ENCODE assay signal across 9 cellular contexts in genomic region chr18:9117980-9118841, GRCh38. TPM values are rescaled to one million over a fixed set of nuclear protein-coding genes. Genes with fewer than 3 reads are reported as not detected.
A peak's percentile ranks its signal among the peaks of the same experiment; 100 is the strongest.
DNase-seq lines count a peak whose midpoint lies in the region; ATAC-seq and TF ChIP-seq lines count a peak whose summit lies in the region.
"Had no signal": no experiment of that assay in that cellular context is flagged by ENCODE, and none has a peak within 500 bp of the region (broad histone marks: within the 10 kb centered on the region; RNA-seq: fewer than 3 reads in every experiment).

No MANE protein-coding gene starts in this region.

- peak; percentile 26 to 61 for ATAC-seq in activated naive CD4-positive, alpha-beta T cell treated with anti-CD3 and anti-CD28 coated beads, Interleukin-2, amount 50 U/mL, for 72 hours
- ATAC-seq in HG02970 (IDR thresholded peaks at IDR 0.05; ENCODE audit: low FRiP score, unreplicated experiment), result no peak

- peaks cover 60% of the 10 kb centered on the region for H3K4me1 Mint-ChIP-seq in activated CD4-positive, alpha-beta T cell treated with anti-CD3 and anti-CD28 coated beads, Interleukin-2, amount 10 ng/mL, durations not matched to agents 24 days and 14 days

- peak overlapping the region; percentile 81 for H3K4me3 Mint-ChIP-seq in activated CD4-positive, alpha-beta T cell treated with anti-CD3 and anti-CD28 coated beads, Interleukin-2, amount 10 ng/mL, durations not matched to agents 24 days and 14 days

- peaks cover 59% of the 10 kb centered on the region for H4K20me1 ChIP-seq in hepatocyte (ENCODE audit: insufficient read depth, poor library complexity, severe bottlenecking)

- H3K4me3 ChIP-seq in hepatocyte (no peak overlapping the region), tibial artery (peak overlapping the region in 1 of 2 donors; percentile 37), trophoblast cell (ENCODE audit: low read depth, low read length) (no peak overlapping the region)

- intact Hi-C loops in activated CD4-positive, alpha-beta T cell treated with anti-CD3 and anti-CD28 coated beads, Interleukin-2, amount 10 ng/mL, durations not matched to agents 24 days and 14 days (cut with micrococcal nuclease), result loop anchor here (1.0 to 2.0 kb wide), 7 partner anchors 9 to 45 kb away; partner anchors contain the start of genes ANKRD12 and NDUFV2
- intact Hi-C loops in tibial artery (cut with DNase I; ENCODE audit: low total_unique reads), result no loop called here

- H3K27ac Mint-ChIP-seq in activated CD4-positive, alpha-beta T cell treated with anti-CD3 and anti-CD28 coated beads, Interleukin-2, amount 10 ng/mL, durations not matched to agents 24 days and 14 days, result peak overlapping the region; percentile 99
- H3K27ac Mint-ChIP-seq in activated naive CD4-positive, alpha-beta T cell treated with anti-CD3 and anti-CD28 coated beads, Interleukin-2, amount 50 U/mL, for 72 hours, result peak overlapping the region; percentile 91 to 99

- no peak overlapping the region for H3K18ac ChIP-seq in trophoblast cell (ENCODE audit: low read length)

- H3K27ac ChIP-seq in hepatocyte (peak overlapping the region; percentile 66), tibial artery (peak overlapping the region; percentile 72 to 84), trophoblast cell (ENCODE audit: low read depth, low read length) (no peak overlapping the region)

- peaks cover 95% of the 10 kb centered on the region for H3K79me2 ChIP-seq in hepatocyte
- H3K79me2 ChIP-seq in trophoblast cell (ENCODE audit: control insufficient read depth, insufficient read depth, low read length, poor library complexity), result peaks cover 2% of the 10 kb centered on the region

- no peaks in the 10 kb centered on the region for H3K27me3 Mint-ChIP-seq in activated CD4-positive, alpha-beta T cell treated with anti-CD3 and anti-CD28 coated beads, Interleukin-2, amount 10 ng/mL, durations not matched to agents 24 days and 14 days

- H3K4me1 ChIP-seq in hepatocyte (ENCODE audit: insufficient read depth) (peaks cover 2% of the 10 kb centered on the region), tibial artery (peaks cover 0 to 72% (median 40%) of the 10 kb centered on the region in 4 donors), trophoblast cell (ENCODE audit: control insufficient read depth in 1 of 2, insufficient read depth in 2 of 2, low read length in 2 of 2) (peaks cover 3 to 6% of the 10 kb centered on the region in 2 experiments)

- no peak overlapping the region for H4K91ac ChIP-seq in trophoblast cell (ENCODE audit: low read depth, low read length)

- no peaks in the 10 kb centered on the region for H3K9me3 Mint-ChIP-seq in activated CD4-positive, alpha-beta T cell treated with anti-CD3 and anti-CD28 coated beads, Interleukin-2, amount 10 ng/mL, durations not matched to agents 24 days and 14 days
- no peaks in the 10 kb centered on the region for H3K9me3 Mint-ChIP-seq in activated naive CD4-positive, alpha-beta T cell treated with anti-CD3 and anti-CD28 coated beads, Interleukin-2, amount 50 U/mL, for 72 hours

- WGBS in hepatocyte (ENCODE audit: low lambda C conversion rate, missing lambda C conversion rate), result 78% methylated on average over 5 of the region's 5 CpGs
- no CpG with 5 or more reads among the region's 5 CpGs for WGBS in trophoblast cell (ENCODE audit: extremely low coverage, insufficient coverage, insufficient read length)

- no peak overlapping the region for H3K9ac ChIP-seq in trophoblast cell (ENCODE audit: low read length)

- no peak overlapping the region for H4K8ac ChIP-seq in trophoblast cell (ENCODE audit: low read depth, low read length)

- no peak overlapping the region for H2BK5ac ChIP-seq in trophoblast cell (ENCODE audit: low read depth, low read length, poor library complexity)

- DNase-seq in activated CD4-positive, alpha-beta T cell treated with anti-CD3 and anti-CD28 coated beads, Interleukin-2, amount 10 ng/mL, durations not matched to agents 24 days and 14 days, result no peak
- DNase-seq in activated CD4-positive, alpha-beta T cell treated with anti-CD3 and anti-CD28 coated beads for 4 hours, result no peak
- DNase-seq in activated naive CD4-positive, alpha-beta T cell treated with anti-CD3 and anti-CD28 coated beads, Interleukin-2, amount 50 U/mL, for 72 hours (ENCODE audit: low spot score in 2 of 2), result no peak
- DNase-seq in hepatocyte (ENCODE audit: low spot score) (no peak), tibial artery (no peak), trophoblast cell (no peak)
- DNase-seq in activated effector memory CD4-positive, alpha-beta T cell treated with anti-CD3 and anti-CD28 coated beads, Interleukin-2, amount 50 U/mL, for 16 hours, result no peak
- DNase-seq: NCI-H82 had no signal

- H3K4ac ChIP-seq in trophoblast cell (ENCODE audit: low read depth, low read length), result no peak overlapping the region

- H3K36me3 ChIP-seq in hepatocyte (replicated peaks; ENCODE audit: insufficient read depth, low read depth) (no peaks in the 10 kb centered on the region), tibial artery (peaks cover 11 to 16% (median 15%) of the 10 kb centered on the region in 3 donors), trophoblast cell (ENCODE audit: control insufficient read depth in 1 of 2, insufficient read depth in 2 of 2, low read length in 2 of 2) (peaks cover 0 to 4% of the 10 kb centered on the region in 2 experiments)

- H3K14ac ChIP-seq in trophoblast cell (ENCODE audit: low read length), result no peak overlapping the region

- H2AFZ ChIP-seq in hepatocyte, result no peak overlapping the region
- no peak overlapping the region for H2AFZ ChIP-seq in trophoblast cell (ENCODE audit: insufficient read depth, low read length, poor library complexity)

- H3K27me3 ChIP-seq in hepatocyte (no peaks in the 10 kb centered on the region), tibial artery (no peaks in the 10 kb centered on the region), trophoblast cell (ENCODE audit: insufficient read depth, low read length) (no peaks in the 10 kb centered on the region)

- H3K9me3 ChIP-seq in hepatocyte (ENCODE audit: low read depth) (no peaks in the 10 kb centered on the region), tibial artery (no peaks in the 10 kb centered on the region), trophoblast cell (ENCODE audit: insufficient read depth, low read depth, low read length) (no peaks in the 10 kb centered on the region)

- H3K4me2 ChIP-seq in hepatocyte, result no peak overlapping the region
- H3K4me2 ChIP-seq in trophoblast cell (ENCODE audit: low read length), result no peak overlapping the region

- no peaks in the 10 kb centered on the region for H3K9me2 ChIP-seq in hepatocyte (replicated peaks; ENCODE audit: insufficient read depth)

- no peak overlapping the region for H2AK5ac ChIP-seq in trophoblast cell (ENCODE audit: low read length)

- TF ChIP-seq CTCF in hepatocyte (IDR thresholded peaks at IDR 0.05; ENCODE audit: poor library complexity) (no peak), tibial artery (IDR thresholded peaks at IDR 0.05) (no peak)

- no peaks in the 10 kb centered on the region for H3K79me1 ChIP-seq in trophoblast cell (ENCODE audit: low read length)

- H2BK120ac ChIP-seq in trophoblast cell (ENCODE audit: insufficient read depth, low read length, poor library complexity), result no peak overlapping the region

- no peak overlapping the region for H2BK12ac ChIP-seq in trophoblast cell (ENCODE audit: low read length)

- no peak overlapping the region for H3K23ac ChIP-seq in trophoblast cell (ENCODE audit: low read length)

- H3K36me3 Mint-ChIP-seq in activated CD4-positive, alpha-beta T cell treated with anti-CD3 and anti-CD28 coated beads, Interleukin-2, amount 10 ng/mL, durations not matched to agents 24 days and 14 days (ENCODE audit: low read depth), result peaks cover 53% of the 10 kb centered on the region
- peaks cover 5 to 59% of the 10 kb centered on the region in 2 donors for H3K36me3 Mint-ChIP-seq in activated naive CD4-positive, alpha-beta T cell treated with anti-CD3 and anti-CD28 coated beads, Interleukin-2, amount 50 U/mL, for 72 hours

- H4K12ac ChIP-seq in trophoblast cell (ENCODE audit: low read depth, low read length), result no peak overlapping the region

RNA-seq across cellular contexts. Expression of gene NDUFV2, which starts 15.7 kb away (rescaled TPM):
- 357 and 360 TPM in 2 replicates for total RNA-seq in activated CD4-positive, alpha-beta T cell treated with anti-CD3 and anti-CD28 coated beads, Interleukin-2, amount 10 ng/mL, durations not matched to agents 24 days and 14 days
- 100 to 1,000 TPM; 311 to 402 TPM for total RNA-seq in activated naive CD4-positive, alpha-beta T cell treated with anti-CD3 and anti-CD28 coated beads, Interleukin-2, amount 50 U/mL, for 72 hours
- 170 and 178 TPM in 2 replicates for total RNA-seq in hepatocyte
- 233 and 238 TPM in 2 replicates for polyA plus RNA-seq in hepatocyte
- polyA plus RNA-seq in trophoblast cell (2013), result 152 and 159 TPM in 2 replicates

RNA-seq across cellular contexts. Expression of gene ANKRD12, which starts 18.4 kb away (rescaled TPM):
- 60.8 TPM in 2 replicates for total RNA-seq in activated CD4-positive, alpha-beta T cell treated with anti-CD3 and anti-CD28 coated beads, Interleukin-2, amount 10 ng/mL, durations not matched to agents 24 days and 14 days
- total RNA-seq in activated naive CD4-positive, alpha-beta T cell treated with anti-CD3 and anti-CD28 coated beads, Interleukin-2, amount 50 U/mL, for 72 hours, result 10 to 100 TPM; 63.7 to 72.3 TPM
- total RNA-seq in hepatocyte, result 28.5 and 29.2 TPM in 2 replicates
- 34.3 and 39.7 TPM in 2 replicates for polyA plus RNA-seq in hepatocyte
- polyA plus RNA-seq in trophoblast cell (2013), result 27.7 and 28.0 TPM in 2 replicates
